ENCODE assay signal across 1 cellular context in the genomic region with DNA sequence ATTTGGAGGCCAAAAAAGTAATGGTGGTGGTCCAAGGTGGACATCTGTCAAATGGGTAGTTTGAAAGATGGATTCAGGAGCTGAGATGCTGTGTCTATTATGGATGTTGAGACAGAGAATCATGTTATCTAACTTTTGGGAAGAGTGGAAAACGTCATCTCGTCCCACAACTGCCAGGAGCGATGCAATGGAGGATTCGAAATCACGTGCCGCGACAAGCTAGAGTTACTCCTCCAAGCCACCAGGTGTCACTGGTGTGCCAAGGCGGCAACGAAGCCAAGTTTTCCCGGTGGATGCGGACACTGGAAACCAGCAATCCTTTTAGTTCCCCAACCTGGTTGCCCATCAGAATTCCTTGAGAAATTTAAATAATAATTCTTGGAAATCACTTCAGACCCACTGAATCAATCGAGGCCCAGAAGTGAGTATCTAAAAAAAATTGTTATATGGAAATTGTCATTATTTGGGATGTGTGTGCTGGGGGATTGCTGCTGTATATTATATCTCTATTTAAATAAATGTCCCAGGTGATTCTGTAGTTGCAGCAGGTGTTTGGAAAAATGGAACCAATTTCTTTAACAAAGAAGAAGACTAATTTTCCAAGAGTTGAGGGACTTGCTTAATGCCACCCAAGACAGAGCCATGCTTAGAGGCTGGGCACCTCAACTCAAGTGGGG.
A peak's percentile ranks its signal among the peaks of the same experiment; 100 is the strongest.
TF ChIP-seq lines count a peak whose summit lies in the region.

No MANE protein-coding gene starts in this region.

TF ChIP-seq in HepG2, 621 proteins besides CTCF, POLR2A, EP300 and RAD21 (continued from another document and continues in another):
- TF ChIP-seq, protein P1, sequence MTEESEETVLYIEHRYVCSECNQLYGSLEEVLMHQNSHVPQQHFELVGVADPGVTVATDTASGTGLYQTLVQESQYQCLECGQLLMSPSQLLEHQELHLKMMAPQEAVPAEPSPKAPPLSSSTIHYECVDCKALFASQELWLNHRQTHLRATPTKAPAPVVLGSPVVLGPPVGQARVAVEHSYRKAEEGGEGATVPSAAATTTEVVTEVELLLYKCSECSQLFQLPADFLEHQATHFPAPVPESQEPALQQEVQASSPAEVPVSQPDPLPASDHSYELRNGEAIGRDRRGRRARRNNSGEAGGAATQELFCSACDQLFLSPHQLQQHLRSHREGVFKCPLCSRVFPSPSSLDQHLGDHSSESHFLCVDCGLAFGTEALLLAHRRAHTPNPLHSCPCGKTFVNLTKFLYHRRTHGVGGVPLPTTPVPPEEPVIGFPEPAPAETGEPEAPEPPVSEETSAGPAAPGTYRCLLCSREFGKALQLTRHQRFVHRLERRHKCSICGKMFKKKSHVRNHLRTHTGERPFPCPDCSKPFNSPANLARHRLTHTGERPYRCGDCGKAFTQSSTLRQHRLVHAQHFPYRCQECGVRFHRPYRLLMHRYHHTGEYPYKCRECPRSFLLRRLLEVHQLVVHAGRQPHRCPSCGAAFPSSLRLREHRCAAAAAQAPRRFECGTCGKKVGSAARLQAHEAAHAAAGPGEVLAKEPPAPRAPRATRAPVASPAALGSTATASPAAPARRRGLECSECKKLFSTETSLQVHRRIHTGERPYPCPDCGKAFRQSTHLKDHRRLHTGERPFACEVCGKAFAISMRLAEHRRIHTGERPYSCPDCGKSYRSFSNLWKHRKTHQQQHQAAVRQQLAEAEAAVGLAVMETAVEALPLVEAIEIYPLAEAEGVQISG (CRISPR knock-in tag; IDR thresholded peaks at IDR 0.05), result peak; percentile 98
- TF ChIP-seq YEATS4 (CRISPR knock-in tag; IDR thresholded peaks at IDR 0.05; ENCODE audit: borderline replicate concordance), result no peak
- TF ChIP-seq CEBPG (CRISPR knock-in tag; IDR thresholded peaks at IDR 0.05), result peak; percentile 37; the same call in 1 of the 2 replicates
- peak; percentile 98 for TF ChIP-seq STAG1 (CRISPR knock-in tag; IDR thresholded peaks at IDR 0.05)
- TF ChIP-seq, protein P2, sequence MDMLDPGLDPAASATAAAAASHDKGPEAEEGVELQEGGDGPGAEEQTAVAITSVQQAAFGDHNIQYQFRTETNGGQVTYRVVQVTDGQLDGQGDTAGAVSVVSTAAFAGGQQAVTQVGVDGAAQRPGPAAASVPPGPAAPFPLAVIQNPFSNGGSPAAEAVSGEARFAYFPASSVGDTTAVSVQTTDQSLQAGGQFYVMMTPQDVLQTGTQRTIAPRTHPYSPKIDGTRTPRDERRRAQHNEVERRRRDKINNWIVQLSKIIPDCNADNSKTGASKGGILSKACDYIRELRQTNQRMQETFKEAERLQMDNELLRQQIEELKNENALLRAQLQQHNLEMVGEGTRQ (IDR thresholded peaks at IDR 0.05; ENCODE audit: low read depth, low read length), result peak; percentile 89
- TF ChIP-seq, protein P2 (CRISPR knock-in tag; IDR thresholded peaks at IDR 0.05; ENCODE audit: borderline replicate concordance), result peak; percentile 92; the same call in 1 of the 2 replicates
- TF ChIP-seq GFI1 (CRISPR knock-in tag; IDR thresholded peaks at IDR 0.05; ENCODE audit: borderline replicate concordance), result 0 out of 2 replicates have a peak, but pooled peaks have one; percentile 27
- TF ChIP-seq ARID2 (CRISPR knock-in tag; IDR thresholded peaks at IDR 0.05; ENCODE audit: borderline replicate concordance), result no peak
- no peak for TF ChIP-seq MATR3 (CRISPR knock-in tag; IDR thresholded peaks at IDR 0.05)
- peak; percentile 43; the same call in 1 of the 2 replicates for TF ChIP-seq SALL1 (CRISPR knock-in tag; IDR thresholded peaks at IDR 0.05)
- 0 out of 2 replicates have a peak, but pooled peaks have one; percentile 37 for TF ChIP-seq ZNF274 (CRISPR knock-in tag; IDR thresholded peaks at IDR 0.05)
- TF ChIP-seq KLF6 (CRISPR knock-in tag; IDR thresholded peaks at IDR 0.05), result no peak
- 0 out of 2 replicates have a peak, but pooled peaks have one; percentile 34 for TF ChIP-seq ZSCAN9 (CRISPR knock-in tag; IDR thresholded peaks at IDR 0.05; ENCODE audit: borderline replicate concordance)
- TF ChIP-seq, protein P3, sequence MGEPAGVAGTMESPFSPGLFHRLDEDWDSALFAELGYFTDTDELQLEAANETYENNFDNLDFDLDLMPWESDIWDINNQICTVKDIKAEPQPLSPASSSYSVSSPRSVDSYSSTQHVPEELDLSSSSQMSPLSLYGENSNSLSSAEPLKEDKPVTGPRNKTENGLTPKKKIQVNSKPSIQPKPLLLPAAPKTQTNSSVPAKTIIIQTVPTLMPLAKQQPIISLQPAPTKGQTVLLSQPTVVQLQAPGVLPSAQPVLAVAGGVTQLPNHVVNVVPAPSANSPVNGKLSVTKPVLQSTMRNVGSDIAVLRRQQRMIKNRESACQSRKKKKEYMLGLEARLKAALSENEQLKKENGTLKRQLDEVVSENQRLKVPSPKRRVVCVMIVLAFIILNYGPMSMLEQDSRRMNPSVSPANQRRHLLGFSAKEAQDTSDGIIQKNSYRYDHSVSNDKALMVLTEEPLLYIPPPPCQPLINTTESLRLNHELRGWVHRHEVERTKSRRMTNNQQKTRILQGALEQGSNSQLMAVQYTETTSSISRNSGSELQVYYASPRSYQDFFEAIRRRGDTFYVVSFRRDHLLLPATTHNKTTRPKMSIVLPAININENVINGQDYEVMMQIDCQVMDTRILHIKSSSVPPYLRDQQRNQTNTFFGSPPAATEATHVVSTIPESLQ (CRISPR knock-in tag; conservative IDR thresholded peaks at IDR 0.05), result 0 out of 2 replicates have a peak, but pooled peaks have one; percentile 79
- TF ChIP-seq, protein P4, sequence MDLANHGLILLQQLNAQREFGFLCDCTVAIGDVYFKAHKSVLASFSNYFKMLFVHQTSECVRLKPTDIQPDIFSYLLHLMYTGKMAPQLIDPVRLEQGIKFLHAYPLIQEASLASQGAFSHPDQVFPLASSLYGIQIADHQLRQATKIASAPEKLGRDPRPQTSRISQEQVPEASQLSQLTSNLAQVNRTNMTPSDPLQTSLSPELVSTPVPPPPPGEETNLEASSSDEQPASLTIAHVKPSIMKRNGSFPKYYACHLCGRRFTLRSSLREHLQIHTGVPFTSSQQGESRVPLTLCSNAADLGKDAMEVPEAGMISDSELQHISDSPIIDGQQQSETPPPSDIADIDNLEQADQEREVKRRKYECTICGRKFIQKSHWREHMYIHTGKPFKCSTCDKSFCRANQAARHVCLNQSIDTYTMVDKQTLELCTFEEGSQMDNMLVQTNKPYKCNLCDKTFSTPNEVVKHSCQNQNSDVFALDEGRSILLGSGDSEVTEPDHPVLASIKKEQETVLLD (CRISPR knock-in tag; IDR thresholded peaks at IDR 0.05; ENCODE audit: low read depth), result no peak
- TF ChIP-seq EED (CRISPR knock-in tag; IDR thresholded peaks at IDR 0.05), result 0 out of 2 replicates have a peak, but pooled peaks have one; percentile 51
- TF ChIP-seq CCDC6 (CRISPR knock-in tag; IDR thresholded peaks at IDR 0.05), result no peak
- TF ChIP-seq ZFP36L1 (CRISPR knock-in tag; IDR thresholded peaks at IDR 0.05), result no peak
- TF ChIP-seq KAT8 (CRISPR knock-in tag; IDR thresholded peaks at IDR 0.05), result no peak
- TF ChIP-seq, protein P5, sequence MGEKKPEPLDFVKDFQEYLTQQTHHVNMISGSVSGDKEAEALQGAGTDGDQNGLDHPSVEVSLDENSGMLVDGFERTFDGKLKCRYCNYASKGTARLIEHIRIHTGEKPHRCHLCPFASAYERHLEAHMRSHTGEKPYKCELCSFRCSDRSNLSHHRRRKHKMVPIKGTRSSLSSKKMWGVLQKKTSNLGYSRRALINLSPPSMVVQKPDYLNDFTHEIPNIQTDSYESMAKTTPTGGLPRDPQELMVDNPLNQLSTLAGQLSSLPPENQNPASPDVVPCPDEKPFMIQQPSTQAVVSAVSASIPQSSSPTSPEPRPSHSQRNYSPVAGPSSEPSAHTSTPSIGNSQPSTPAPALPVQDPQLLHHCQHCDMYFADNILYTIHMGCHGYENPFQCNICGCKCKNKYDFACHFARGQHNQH (CRISPR knock-in tag; IDR thresholded peaks at IDR 0.05), result peak; percentile 77; the same call in 1 of the 2 replicates
- TF ChIP-seq ATF1 (CRISPR knock-in tag; IDR thresholded peaks at IDR 0.05), result no peak
- TF ChIP-seq CBX1 (IDR thresholded peaks at IDR 0.05; ENCODE audit: low read depth), result peak; percentile 89
- peak; percentile 33 for TF ChIP-seq IKZF4 (CRISPR knock-in tag; IDR thresholded peaks at IDR 0.05; ENCODE audit: borderline replicate concordance, low read depth, not compliant biosample characterization)
- TF ChIP-seq RXRA (CRISPR knock-in tag; IDR thresholded peaks at IDR 0.05), result peak; percentile 38; the same call in 1 of the 2 replicates
- TF ChIP-seq ZNF788 (CRISPR knock-in tag; IDR thresholded peaks at IDR 0.05; ENCODE audit: borderline replicate concordance), result peak; percentile 58; the same call in 1 of the 2 replicates
- peak; percentile 43 for TF ChIP-seq TEAD3 (CRISPR knock-in tag; optimal IDR thresholded peaks at IDR 0.05; ENCODE audit: borderline replicate concordance)
- TF ChIP-seq, protein P6, sequence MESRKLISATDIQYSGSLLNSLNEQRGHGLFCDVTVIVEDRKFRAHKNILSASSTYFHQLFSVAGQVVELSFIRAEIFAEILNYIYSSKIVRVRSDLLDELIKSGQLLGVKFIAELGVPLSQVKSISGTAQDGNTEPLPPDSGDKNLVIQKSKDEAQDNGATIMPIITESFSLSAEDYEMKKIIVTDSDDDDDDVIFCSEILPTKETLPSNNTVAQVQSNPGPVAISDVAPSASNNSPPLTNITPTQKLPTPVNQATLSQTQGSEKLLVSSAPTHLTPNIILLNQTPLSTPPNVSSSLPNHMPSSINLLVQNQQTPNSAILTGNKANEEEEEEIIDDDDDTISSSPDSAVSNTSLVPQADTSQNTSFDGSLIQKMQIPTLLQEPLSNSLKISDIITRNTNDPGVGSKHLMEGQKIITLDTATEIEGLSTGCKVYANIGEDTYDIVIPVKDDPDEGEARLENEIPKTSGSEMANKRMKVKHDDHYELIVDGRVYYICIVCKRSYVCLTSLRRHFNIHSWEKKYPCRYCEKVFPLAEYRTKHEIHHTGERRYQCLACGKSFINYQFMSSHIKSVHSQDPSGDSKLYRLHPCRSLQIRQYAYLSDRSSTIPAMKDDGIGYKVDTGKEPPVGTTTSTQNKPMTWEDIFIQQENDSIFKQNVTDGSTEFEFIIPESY (CRISPR knock-in tag; IDR thresholded peaks at IDR 0.05), result peak; percentile 50; the same call in 1 of the 2 replicates
- TF ChIP-seq SCMH1 (CRISPR knock-in tag; IDR thresholded peaks at IDR 0.05; ENCODE audit: borderline replicate concordance), result no peak
- peak; percentile 57; the same call in 1 of the 2 replicates for TF ChIP-seq IRF2 (CRISPR knock-in tag; IDR thresholded peaks at IDR 0.05)
- TF ChIP-seq, protein P7, sequence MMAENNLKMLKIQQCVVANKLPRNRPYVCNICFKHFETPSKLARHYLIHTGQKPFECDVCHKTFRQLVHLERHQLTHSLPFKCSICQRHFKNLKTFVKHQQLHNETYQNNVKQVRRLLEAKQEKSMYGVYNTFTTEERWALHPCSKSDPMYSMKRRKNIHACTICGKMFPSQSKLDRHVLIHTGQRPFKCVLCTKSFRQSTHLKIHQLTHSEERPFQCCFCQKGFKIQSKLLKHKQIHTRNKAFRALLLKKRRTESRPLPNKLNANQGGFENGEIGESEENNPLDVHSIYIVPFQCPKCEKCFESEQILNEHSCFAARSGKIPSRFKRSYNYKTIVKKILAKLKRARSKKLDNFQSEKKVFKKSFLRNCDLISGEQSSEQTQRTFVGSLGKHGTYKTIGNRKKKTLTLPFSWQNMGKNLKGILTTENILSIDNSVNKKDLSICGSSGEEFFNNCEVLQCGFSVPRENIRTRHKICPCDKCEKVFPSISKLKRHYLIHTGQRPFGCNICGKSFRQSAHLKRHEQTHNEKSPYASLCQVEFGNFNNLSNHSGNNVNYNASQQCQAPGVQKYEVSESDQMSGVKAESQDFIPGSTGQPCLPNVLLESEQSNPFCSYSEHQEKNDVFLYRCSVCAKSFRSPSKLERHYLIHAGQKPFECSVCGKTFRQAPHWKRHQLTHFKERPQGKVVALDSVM (CRISPR knock-in tag; IDR thresholded peaks at IDR 0.05), result peak; percentile 24; the same call in 1 of the 2 replicates
- no peak for TF ChIP-seq BRCA1 (CRISPR knock-in tag; IDR thresholded peaks at IDR 0.05)
- TF ChIP-seq, protein P8, sequence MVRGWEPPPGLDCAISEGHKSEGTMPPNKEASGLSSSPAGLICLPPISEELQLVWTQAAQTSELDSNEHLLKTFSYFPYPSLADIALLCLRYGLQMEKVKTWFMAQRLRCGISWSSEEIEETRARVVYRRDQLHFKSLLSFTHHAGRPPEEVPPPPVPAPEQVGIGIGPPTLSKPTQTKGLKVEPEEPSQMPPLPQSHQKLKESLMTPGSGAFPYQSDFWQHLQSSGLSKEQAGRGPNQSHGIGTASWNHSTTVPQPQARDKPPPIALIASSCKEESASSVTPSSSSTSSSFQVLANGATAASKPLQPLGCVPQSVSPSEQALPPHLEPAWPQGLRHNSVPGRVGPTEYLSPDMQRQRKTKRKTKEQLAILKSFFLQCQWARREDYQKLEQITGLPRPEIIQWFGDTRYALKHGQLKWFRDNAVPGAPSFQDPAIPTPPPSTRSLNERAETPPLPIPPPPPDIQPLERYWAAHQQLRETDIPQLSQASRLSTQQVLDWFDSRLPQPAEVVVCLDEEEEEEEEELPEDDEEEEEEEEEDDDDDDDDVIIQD (CRISPR knock-in tag; IDR thresholded peaks at IDR 0.05; ENCODE audit: low read depth), result peak; percentile 39; the same call in 1 of the 2 replicates
- TF ChIP-seq ZNF660 (CRISPR knock-in tag; IDR thresholded peaks at IDR 0.05; ENCODE audit: borderline replicate concordance, low read depth), result no peak
- TF ChIP-seq, protein P9, sequence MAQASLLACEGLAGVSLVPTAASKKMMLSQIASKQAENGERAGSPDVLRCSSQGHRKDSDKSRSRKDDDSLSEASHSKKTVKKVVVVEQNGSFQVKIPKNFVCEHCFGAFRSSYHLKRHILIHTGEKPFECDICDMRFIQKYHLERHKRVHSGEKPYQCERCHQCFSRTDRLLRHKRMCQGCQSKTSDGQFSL (CRISPR knock-in tag; IDR thresholded peaks at IDR 0.05), result no peak
- TF ChIP-seq, protein P10, sequence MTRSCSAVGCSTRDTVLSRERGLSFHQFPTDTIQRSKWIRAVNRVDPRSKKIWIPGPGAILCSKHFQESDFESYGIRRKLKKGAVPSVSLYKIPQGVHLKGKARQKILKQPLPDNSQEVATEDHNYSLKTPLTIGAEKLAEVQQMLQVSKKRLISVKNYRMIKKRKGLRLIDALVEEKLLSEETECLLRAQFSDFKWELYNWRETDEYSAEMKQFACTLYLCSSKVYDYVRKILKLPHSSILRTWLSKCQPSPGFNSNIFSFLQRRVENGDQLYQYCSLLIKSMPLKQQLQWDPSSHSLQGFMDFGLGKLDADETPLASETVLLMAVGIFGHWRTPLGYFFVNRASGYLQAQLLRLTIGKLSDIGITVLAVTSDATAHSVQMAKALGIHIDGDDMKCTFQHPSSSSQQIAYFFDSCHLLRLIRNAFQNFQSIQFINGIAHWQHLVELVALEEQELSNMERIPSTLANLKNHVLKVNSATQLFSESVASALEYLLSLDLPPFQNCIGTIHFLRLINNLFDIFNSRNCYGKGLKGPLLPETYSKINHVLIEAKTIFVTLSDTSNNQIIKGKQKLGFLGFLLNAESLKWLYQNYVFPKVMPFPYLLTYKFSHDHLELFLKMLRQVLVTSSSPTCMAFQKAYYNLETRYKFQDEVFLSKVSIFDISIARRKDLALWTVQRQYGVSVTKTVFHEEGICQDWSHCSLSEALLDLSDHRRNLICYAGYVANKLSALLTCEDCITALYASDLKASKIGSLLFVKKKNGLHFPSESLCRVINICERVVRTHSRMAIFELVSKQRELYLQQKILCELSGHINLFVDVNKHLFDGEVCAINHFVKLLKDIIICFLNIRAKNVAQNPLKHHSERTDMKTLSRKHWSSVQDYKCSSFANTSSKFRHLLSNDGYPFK (CRISPR knock-in tag; IDR thresholded peaks at IDR 0.05; ENCODE audit: borderline replicate concordance), result no peak
- 0 out of 2 replicates have a peak, but pooled peaks have one; percentile 20 for TF ChIP-seq HES4 (CRISPR knock-in tag; IDR thresholded peaks at IDR 0.05; ENCODE audit: borderline replicate concordance)
